28 cellular contexts compared by ENCODE assay signal in genomic region chr2:58070765-58071164, GRCh38.
"Had no signal": no experiment of that assay in that cellular context is flagged by ENCODE, and none has a peak within 500 bp of the region (broad histone marks: within the 10 kb centered on the region; RNA-seq: fewer than 3 reads in every experiment).

No MANE protein-coding gene starts in this region.

- H2AFZ ChIP-seq: hepatocyte had no signal

- H3K36me3 ChIP-seq: pancreas, prostate gland, thoracic aorta had no signal

- H3K4me1 Mint-ChIP-seq: nephron, neural crest cell had no signal

- ATAC-seq: mucosa of descending colon; naive thymus-derived CD4-positive, alpha-beta T cell; pancreas; right cardiac atrium; stimulated activated effector memory CD8-positive, alpha-beta T cell treated with anti-CD3 and anti-CD28 coated beads, Interleukin-12 subunit alpha, Interleukin-12 subunit beta, amount 100 ng/mL, for 72 hours; upper lobe of right lung had no signal

- H3K27me3 Mint-ChIP-seq: naive thymus-derived CD4-positive, alpha-beta T cell; stimulated activated naive CD8-positive, alpha-beta T cell treated with anti-CD3 and anti-CD28 coated beads, Interleukin-15, Interleukin-2, amounts not matched to agents 100 ng/mL and 50 ng/mL, for 24 hours had no signal

- H3K9me3 ChIP-seq: mucosa of descending colon, pancreas, prostate gland, sigmoid colon, suprapubic skin, thoracic aorta had no signal

- H3K4me2 ChIP-seq: hepatocyte had no signal

- H3K4me3 ChIP-seq: hepatocyte, left ventricle myocardium inferior, lung, mucosa of descending colon, pancreas, prostate gland, sigmoid colon, spleen, suprapubic skin, thoracic aorta, tibial artery, upper lobe of right lung had no signal

- DNase-seq: islet precursor cell; left ventricle myocardium inferior; midbrain; mucosa of descending colon; naive thymus-derived CD4-positive, alpha-beta T cell; nucleus accumbens; pancreas; posterior cingulate gyrus; retina; right cardiac atrium; sigmoid colon; small intestine; spleen; stimulated activated CD4-positive, alpha-beta T cell treated with anti-CD3 and anti-CD28 coated beads, Interleukin-4, amount 100 ng/mL, for 24 hours; stimulated activated naive CD4-positive, alpha-beta T cell; tibial artery; trophoblast cell; upper lobe of right lung had no signal

- FAIRE-seq: pancreas, urothelium cell line had no signal

- H3K27ac Mint-ChIP-seq: nephron; stimulated activated effector memory CD8-positive, alpha-beta T cell treated with anti-CD3 and anti-CD28 coated beads, Interleukin-12 subunit alpha, Interleukin-12 subunit beta, amount 100 ng/mL, for 72 hours; stimulated activated naive CD8-positive, alpha-beta T cell treated with anti-CD3 and anti-CD28 coated beads, Interleukin-15, Interleukin-2, amounts not matched to agents 100 ng/mL and 50 ng/mL, for 24 hours had no signal

- H3K27ac ChIP-seq: hepatocyte, left ventricle myocardium inferior, pancreas, prostate gland, sigmoid colon, spleen, suprapubic skin, thoracic aorta, tibial artery, upper lobe of right lung had no signal

- H3K4me3 Mint-ChIP-seq: naive thymus-derived CD4-positive, alpha-beta T cell; nephron; neural crest cell; stimulated activated effector memory CD8-positive, alpha-beta T cell treated with anti-CD3 and anti-CD28 coated beads, Interleukin-12 subunit alpha, Interleukin-12 subunit beta, amount 100 ng/mL, for 72 hours; stimulated activated naive CD8-positive, alpha-beta T cell treated with anti-CD3 and anti-CD28 coated beads, Interleukin-15, Interleukin-2, amounts not matched to agents 100 ng/mL and 50 ng/mL, for 24 hours had no signal

- H3K4me1 ChIP-seq: left ventricle myocardium inferior, pancreas, prostate gland, sigmoid colon, suprapubic skin, tibial artery, upper lobe of right lung had no signal

- H3K27me3 ChIP-seq: hepatocyte, pancreas, sigmoid colon, spleen, suprapubic skin, tibial artery, upper lobe of right lung had no signal
